Comparison of ENCODE assay signal across 8 cellular contexts in the genomic region with DNA sequence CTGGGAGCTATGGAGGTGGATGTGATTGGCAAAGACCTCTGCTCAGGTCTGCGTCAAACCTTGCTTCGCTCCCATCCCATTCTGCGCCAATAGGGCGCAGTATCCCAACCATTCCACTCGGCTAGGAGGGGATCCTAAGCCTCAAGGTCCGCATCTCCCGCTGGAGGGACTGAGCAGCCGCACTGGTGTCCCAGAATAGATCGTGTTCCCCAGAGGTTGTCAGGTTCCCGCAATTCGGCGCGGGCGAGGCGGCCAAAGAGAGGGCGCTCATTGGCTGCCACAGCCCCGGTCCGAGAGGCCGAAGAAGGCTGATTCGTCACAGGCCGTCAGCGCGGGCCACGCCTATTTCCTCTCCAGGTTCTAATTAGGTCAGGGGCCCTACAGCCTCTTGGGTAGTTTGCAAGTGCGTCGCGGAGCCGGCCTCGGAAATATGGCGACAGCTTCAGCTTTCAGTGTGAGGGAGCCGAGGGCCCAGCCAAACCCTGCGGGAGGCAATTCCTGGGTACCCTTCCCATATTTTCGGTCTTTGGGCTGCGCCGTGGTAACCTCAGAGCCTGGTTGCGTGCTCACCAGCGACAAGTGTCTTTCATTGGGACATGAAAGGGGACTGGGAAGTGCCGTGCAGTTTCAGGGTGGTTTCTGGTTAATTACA. TPM values are rescaled to one million over a fixed set of nuclear protein-coding genes. Genes with fewer than 3 reads are reported as not detected.
DNase-seq lines count a peak whose midpoint lies in the region; ATAC-seq and TF ChIP-seq lines count a peak whose summit lies in the region.

No MANE protein-coding gene starts in this region.

- no peaks in the 10 kb centered on the region for H3K9me2 ChIP-seq in OCI-LY1 (ENCODE audit: low read depth, low read length)

- H3K4me1 ChIP-seq in BLaER1 (peaks cover 30% of the 10 kb centered on the region), OCI-LY1 (ENCODE audit: insufficient read depth, low read length, severe bottlenecking) (peaks cover 21% of the 10 kb centered on the region), muscle layer of duodenum (ENCODE audit: control insufficient read depth in 1 of 2, insufficient read depth in 2 of 2, low read length in 2 of 2) (no peaks in the 10 kb centered on the region)

- peak overlapping the region; percentile 92 for H3K9ac ChIP-seq in BLaER1
- peak overlapping the region; percentile 69 for H3K9ac ChIP-seq in OCI-LY1 (ENCODE audit: low read length)

- H3K4me2 ChIP-seq in BLaER1 (peak overlapping the region; percentile 94), OCI-LY1 (ENCODE audit: low read length) (peak overlapping the region; percentile 85)

- no peaks in the 10 kb centered on the region for H3F3A ChIP-seq in OCI-LY1 (ENCODE audit: insufficient read depth, low read length)

- H2AFZ ChIP-seq in OCI-LY1 (ENCODE audit: low read length) = peak overlapping the region; percentile 81

- no peak for TF ChIP-seq CTCF in OCI-LY1 (IDR thresholded peaks at IDR 0.05; ENCODE audit: low read length)

- peak; percentile 70 for DNase-seq in GM19240 (ENCODE audit: insufficient read length, low spot score)
- peak; percentile 85 for DNase-seq in activated T-cell treated with anti-CD3 and anti-CD28 coated beads, Interleukin-2, amount 50 U/mL, for 1 hour
- peak; percentile 79 to 80 for DNase-seq in stimulated activated CD8-positive, alpha-beta memory T cell treated with anti-CD3 and anti-CD28 coated beads, Interleukin-7, amount 100 ng/mL, for 1 hour (ENCODE audit: low read depth in 2 of 2)

- peak overlapping the region; percentile 76 for H3K4me3 ChIP-seq in BLaER1
- H3K4me3 ChIP-seq in OCI-LY1 (ENCODE audit: low read depth, low read length, poor library complexity, severe bottlenecking) = peak overlapping the region; percentile 67
- peak overlapping the region; percentile 77 to 96 for H3K4me3 ChIP-seq in muscle layer of duodenum (ENCODE audit: low read depth in 1 of 2, low read length in 2 of 2)

- no peaks in the 10 kb centered on the region for H3K79me2 ChIP-seq in OCI-LY1 (ENCODE audit: insufficient read depth, low read length)

- ATAC-seq in HG03457 (IDR thresholded peaks at IDR 0.05; ENCODE audit: unreplicated experiment) = peak; percentile 98
- ATAC-seq in esophagus mucosa = peak; percentile 98

- no peaks in the 10 kb centered on the region for H3K36me3 ChIP-seq in BLaER1
- no peaks in the 10 kb centered on the region; the same call in 1 of the 2 replicates for H3K36me3 ChIP-seq in OCI-LY1 (ENCODE audit: insufficient read depth, low read length)
- H3K36me3 ChIP-seq in muscle layer of duodenum (ENCODE audit: control insufficient read depth in 1 of 2, insufficient read depth in 2 of 2, low read length in 2 of 2) = no peaks in the 10 kb centered on the region

- H3K9me3 ChIP-seq in BLaER1 = no peaks in the 10 kb centered on the region; the same call in 1 of the 2 replicates
- H3K9me3 ChIP-seq in OCI-LY1 (ENCODE audit: low read length) = no peaks in the 10 kb centered on the region
- H3K9me3 ChIP-seq in muscle layer of duodenum (ENCODE audit: control insufficient read depth in 1 of 2, low read length in 2 of 2) = peaks cover 0 to 3% of the 10 kb centered on the region in 2 donors

- H4K20me1 ChIP-seq in BLaER1 (no peaks in the 10 kb centered on the region), OCI-LY1 (ENCODE audit: insufficient read depth, low read length) (no peaks in the 10 kb centered on the region)

- H3K27me3 ChIP-seq in BLaER1 (no peaks in the 10 kb centered on the region), OCI-LY1 (ENCODE audit: insufficient read depth, low read length) (no peaks in the 10 kb centered on the region), muscle layer of duodenum (ENCODE audit: low read depth, low read length) (no peaks in the 10 kb centered on the region)

- H3K27ac ChIP-seq in BLaER1 (peak overlapping the region; percentile 96), OCI-LY1 (ENCODE audit: low read depth, low read length, poor library complexity, severe bottlenecking) (no peak overlapping the region), muscle layer of duodenum (ENCODE audit: low read length) (peak overlapping the region; percentile 98)

RNA-seq across cellular contexts. Expression of a gene that starts 5.0 kb away (rescaled TPM):
- total RNA-seq in esophagus mucosa = not detected

RNA-seq across cellular contexts. Expression of a gene that starts 14.6 kb away (rescaled TPM):
- total RNA-seq in esophagus mucosa = 0.20 TPM

RNA-seq across cellular contexts. Expression of a gene that starts 40.8 kb away (rescaled TPM):
- 24.7 TPM for total RNA-seq in esophagus mucosa
